In genomic region chr3:159911011-159911663, GRCh38 we compare ENCODE assay signal across 9 cellular contexts.
A peak's percentile ranks its signal among the peaks of the same experiment; 100 is the strongest.
DNase-seq lines count a peak whose midpoint lies in the region; ATAC-seq and TF ChIP-seq lines count a peak whose summit lies in the region.
"Had no signal": no experiment of that assay in that cellular context is flagged by ENCODE, and none has a peak within 500 bp of the region (broad histone marks: within the 10 kb centered on the region; RNA-seq: fewer than 3 reads in every experiment).

No MANE protein-coding gene starts in this region.

- H3K9me3 ChIP-seq in upper lobe of right lung: no peaks in the 10 kb centered on the region

- peak overlapping the region in 2 of 3 donors; percentile 83 to 95 for H3K27ac Mint-ChIP-seq in IgD-negative memory B cell

- no peaks in the 10 kb centered on the region for H3K27me3 ChIP-seq in upper lobe of right lung

- peak; percentile 63 for ATAC-seq in upper lobe of right lung
- ATAC-seq: HCT116 had no signal

- DNase-seq in COLO829 (ENCODE audit: low spot score) (peak; percentile 19), GM20000 (ENCODE audit: low spot score) (peak; percentile 55), foreskin melanocyte (peak; percentile 73), upper lobe of right lung (no peak), NCI-H524 treated with DMSO at 0.1 percent for 48 hours (lab: John Stamatoyannopoulos, UW) (no peak), NCI-H146 treated with DMSO at 0.1 percent for 48 hours (lab: John Stamatoyannopoulos, UW; ENCODE audit: unreplicated experiment) (no peak), putamen (ENCODE audit: low spot score) (no peak)

- H3K4me3 ChIP-seq in upper lobe of right lung: peak overlapping the region; percentile 35

- H3K4me1 ChIP-seq in upper lobe of right lung: no peaks in the 10 kb centered on the region

- intact Hi-C loops in upper lobe of right lung (cut with DNase I): no loop called here

- H3K9me3 Mint-ChIP-seq in IgD-negative memory B cell: no peaks in the 10 kb centered on the region

- peak overlapping the region; percentile 56 for H3K27ac ChIP-seq in upper lobe of right lung

- H3K4me1 Mint-ChIP-seq in IgD-negative memory B cell: peaks cover 8 to 18% (median 12%) of the 10 kb centered on the region in 3 donors

- no peaks in the 10 kb centered on the region for H3K27me3 Mint-ChIP-seq in IgD-negative memory B cell

- H3K4me3 Mint-ChIP-seq in IgD-negative memory B cell: peak overlapping the region; percentile 65 to 95 (median 88)

- no peak for TF ChIP-seq CTCF in GM20000 (IDR thresholded peaks at IDR 0.05; ENCODE audit: extremely low read depth, missing control alignments)
- no peak for TF ChIP-seq CTCF in upper lobe of right lung (IDR thresholded peaks at IDR 0.05)

- H3K36me3 Mint-ChIP-seq in IgD-negative memory B cell: no peaks in the 10 kb centered on the region

- no peaks in the 10 kb centered on the region for H3K36me3 ChIP-seq in upper lobe of right lung

Comparison
In these comparisons a context has a peak if more than half of its experiments do, and no peak if none do; other contexts are left out.
1. DNase-seq: peak in COLO829 (single experiment), GM20000 (single experiment) and foreskin melanocyte (single experiment); none in upper lobe of right lung (single experiment), NCI-H524 treated with DMSO at 0.1 percent for 48 hours (single experiment), NCI-H146 treated with DMSO at 0.1 percent for 48 hours (single experiment) and putamen (single experiment).